1 cellular context compared by ENCODE assay signal in the genomic region with DNA sequence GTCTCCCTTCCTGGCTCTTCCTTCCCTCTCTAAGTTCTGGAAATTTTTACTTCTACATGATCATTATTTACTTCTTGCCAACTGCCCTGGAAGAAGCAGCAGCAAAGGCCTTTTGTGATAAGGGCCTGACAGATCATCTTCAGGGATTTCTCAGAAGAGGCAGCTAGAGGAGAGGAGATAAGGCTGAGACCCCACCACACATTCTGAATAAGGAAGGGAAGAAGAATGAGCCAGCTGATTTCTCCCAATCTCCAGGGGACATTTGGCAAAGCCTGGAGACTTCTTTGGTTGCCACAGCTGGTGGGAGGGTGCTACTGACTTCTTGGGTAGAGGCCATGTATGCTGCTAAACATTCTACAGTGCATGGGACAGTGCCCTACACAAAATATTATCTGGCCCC.
TF ChIP-seq lines count a peak whose summit lies in the region.

No MANE protein-coding gene starts in this region.

TF ChIP-seq in K562, 482 proteins besides CTCF, POLR2A, EP300 and RAD21 (continued from another document and continues in another):
- TF ChIP-seq, protein P1, sequence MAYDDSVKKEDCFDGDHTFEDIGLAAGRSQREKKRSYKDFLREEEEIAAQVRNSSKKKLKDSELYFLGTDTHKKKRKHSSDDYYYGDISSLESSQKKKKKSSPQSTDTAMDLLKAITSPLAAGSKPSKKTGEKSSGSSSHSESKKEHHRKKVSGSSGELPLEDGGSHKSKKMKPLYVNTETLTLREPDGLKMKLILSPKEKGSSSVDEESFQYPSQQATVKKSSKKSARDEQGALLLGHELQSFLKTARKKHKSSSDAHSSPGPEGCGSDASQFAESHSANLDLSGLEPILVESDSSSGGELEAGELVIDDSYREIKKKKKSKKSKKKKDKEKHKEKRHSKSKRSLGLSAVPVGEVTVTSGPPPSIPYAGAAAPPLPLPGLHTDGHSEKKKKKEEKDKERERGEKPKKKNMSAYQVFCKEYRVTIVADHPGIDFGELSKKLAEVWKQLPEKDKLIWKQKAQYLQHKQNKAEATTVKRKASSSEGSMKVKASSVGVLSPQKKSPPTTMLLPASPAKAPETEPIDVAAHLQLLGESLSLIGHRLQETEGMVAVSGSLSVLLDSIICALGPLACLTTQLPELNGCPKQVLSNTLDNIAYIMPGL (CRISPR knock-in tag; IDR thresholded peaks at IDR 0.05), result no peak
- no peak for TF ChIP-seq ZNF23 (CRISPR knock-in tag; IDR thresholded peaks at IDR 0.05)
- TF ChIP-seq, protein P2, sequence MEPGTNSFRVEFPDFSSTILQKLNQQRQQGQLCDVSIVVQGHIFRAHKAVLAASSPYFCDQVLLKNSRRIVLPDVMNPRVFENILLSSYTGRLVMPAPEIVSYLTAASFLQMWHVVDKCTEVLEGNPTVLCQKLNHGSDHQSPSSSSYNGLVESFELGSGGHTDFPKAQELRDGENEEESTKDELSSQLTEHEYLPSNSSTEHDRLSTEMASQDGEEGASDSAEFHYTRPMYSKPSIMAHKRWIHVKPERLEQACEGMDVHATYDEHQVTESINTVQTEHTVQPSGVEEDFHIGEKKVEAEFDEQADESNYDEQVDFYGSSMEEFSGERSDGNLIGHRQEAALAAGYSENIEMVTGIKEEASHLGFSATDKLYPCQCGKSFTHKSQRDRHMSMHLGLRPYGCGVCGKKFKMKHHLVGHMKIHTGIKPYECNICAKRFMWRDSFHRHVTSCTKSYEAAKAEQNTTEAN (CRISPR knock-in tag; IDR thresholded peaks at IDR 0.05), result no peak
- TF ChIP-seq ATF3 (IDR thresholded peaks at IDR 0.05), result 0 out of 2 replicates have a peak, but pooled peaks have one; percentile 6
- TF ChIP-seq ATF3 (CRISPR knock-in tag; conservative IDR thresholded peaks at IDR 0.05), result no peak
- TF ChIP-seq HNRNPK (IDR thresholded peaks at IDR 0.05; ENCODE audit: low read depth, low read length, poor library complexity, severe bottlenecking), result no peak
- no peak for TF ChIP-seq MXI1 (IDR thresholded peaks at IDR 0.05; ENCODE audit: low read depth, low read length)
- no peak for TF ChIP-seq ZNF507 (tag; conservative IDR thresholded peaks at IDR 0.05)
- TF ChIP-seq, protein P3, sequence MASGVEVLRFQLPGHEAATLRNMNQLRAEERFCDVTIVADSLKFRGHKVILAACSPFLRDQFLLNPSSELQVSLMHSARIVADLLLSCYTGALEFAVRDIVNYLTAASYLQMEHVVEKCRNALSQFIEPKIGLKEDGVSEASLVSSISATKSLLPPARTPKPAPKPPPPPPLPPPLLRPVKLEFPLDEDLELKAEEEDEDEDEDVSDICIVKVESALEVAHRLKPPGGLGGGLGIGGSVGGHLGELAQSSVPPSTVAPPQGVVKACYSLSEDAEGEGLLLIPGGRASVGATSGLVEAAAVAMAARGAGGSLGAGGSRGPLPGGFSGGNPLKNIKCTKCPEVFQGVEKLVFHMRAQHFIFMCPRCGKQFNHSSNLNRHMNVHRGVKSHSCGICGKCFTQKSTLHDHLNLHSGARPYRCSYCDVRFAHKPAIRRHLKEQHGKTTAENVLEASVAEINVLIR (CRISPR knock-in tag; IDR thresholded peaks at IDR 0.05), result no peak
- TF ChIP-seq CREB1 (IDR thresholded peaks at IDR 0.05), result 0 out of 2 replicates have a peak, but pooled peaks have one; percentile 9
- no peak for TF ChIP-seq CREB1 (CRISPR knock-in tag; IDR thresholded peaks at IDR 0.05)
- no peak for TF ChIP-seq ZNF41 (CRISPR knock-in tag; conservative IDR thresholded peaks at IDR 0.05)
- no peak for TF ChIP-seq CHAMP1 (IDR thresholded peaks at IDR 0.05)
- TF ChIP-seq, protein P4, sequence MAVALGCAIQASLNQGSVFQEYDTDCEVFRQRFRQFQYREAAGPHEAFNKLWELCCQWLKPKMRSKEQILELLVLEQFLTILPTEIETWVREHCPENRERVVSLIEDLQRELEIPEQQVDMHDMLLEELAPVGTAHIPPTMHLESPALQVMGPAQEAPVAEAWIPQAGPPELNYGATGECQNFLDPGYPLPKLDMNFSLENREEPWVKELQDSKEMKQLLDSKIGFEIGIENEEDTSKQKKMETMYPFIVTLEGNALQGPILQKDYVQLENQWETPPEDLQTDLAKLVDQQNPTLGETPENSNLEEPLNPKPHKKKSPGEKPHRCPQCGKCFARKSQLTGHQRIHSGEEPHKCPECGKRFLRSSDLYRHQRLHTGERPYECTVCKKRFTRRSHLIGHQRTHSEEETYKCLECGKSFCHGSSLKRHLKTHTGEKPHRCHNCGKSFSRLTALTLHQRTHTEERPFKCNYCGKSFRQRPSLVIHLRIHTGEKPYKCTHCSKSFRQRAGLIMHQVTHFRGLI (CRISPR knock-in tag; IDR thresholded peaks at IDR 0.05), result 0 out of 2 replicates have a peak, but pooled peaks have one; percentile 21
- TF ChIP-seq MCM5 (IDR thresholded peaks at IDR 0.05; ENCODE audit: low read depth), result no peak
- TF ChIP-seq, protein P5, sequence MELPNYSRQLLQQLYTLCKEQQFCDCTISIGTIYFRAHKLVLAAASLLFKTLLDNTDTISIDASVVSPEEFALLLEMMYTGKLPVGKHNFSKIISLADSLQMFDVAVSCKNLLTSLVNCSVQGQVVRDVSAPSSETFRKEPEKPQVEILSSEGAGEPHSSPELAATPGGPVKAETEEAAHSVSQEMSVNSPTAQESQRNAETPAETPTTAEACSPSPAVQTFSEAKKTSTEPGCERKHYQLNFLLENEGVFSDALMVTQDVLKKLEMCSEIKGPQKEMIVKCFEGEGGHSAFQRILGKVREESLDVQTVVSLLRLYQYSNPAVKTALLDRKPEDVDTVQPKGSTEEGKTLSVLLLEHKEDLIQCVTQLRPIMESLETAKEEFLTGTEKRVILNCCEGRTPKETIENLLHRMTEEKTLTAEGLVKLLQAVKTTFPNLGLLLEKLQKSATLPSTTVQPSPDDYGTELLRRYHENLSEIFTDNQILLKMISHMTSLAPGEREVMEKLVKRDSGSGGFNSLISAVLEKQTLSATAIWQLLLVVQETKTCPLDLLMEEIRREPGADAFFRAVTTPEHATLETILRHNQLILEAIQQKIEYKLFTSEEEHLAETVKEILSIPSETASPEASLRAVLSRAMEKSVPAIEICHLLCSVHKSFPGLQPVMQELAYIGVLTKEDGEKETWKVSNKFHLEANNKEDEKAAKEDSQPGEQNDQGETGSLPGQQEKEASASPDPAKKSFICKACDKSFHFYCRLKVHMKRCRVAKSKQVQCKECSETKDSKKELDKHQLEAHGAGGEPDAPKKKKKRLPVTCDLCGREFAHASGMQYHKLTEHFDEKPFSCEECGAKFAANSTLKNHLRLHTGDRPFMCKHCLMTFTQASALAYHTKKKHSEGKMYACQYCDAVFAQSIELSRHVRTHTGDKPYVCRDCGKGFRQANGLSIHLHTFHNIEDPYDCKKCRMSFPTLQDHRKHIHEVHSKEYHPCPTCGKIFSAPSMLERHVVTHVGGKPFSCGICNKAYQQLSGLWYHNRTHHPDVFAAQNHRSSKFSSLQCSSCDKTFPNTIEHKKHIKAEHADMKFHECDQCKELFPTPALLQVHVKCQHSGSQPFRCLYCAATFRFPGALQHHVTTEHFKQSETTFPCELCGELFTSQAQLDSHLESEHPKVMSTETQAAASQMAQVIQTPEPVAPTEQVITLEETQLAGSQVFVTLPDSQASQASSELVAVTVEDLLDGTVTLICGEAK (IDR thresholded peaks at IDR 0.05), result no peak
- TF ChIP-seq, protein P5 (CRISPR knock-in tag; IDR thresholded peaks at IDR 0.05), result no peak
- TF ChIP-seq, protein P6, sequence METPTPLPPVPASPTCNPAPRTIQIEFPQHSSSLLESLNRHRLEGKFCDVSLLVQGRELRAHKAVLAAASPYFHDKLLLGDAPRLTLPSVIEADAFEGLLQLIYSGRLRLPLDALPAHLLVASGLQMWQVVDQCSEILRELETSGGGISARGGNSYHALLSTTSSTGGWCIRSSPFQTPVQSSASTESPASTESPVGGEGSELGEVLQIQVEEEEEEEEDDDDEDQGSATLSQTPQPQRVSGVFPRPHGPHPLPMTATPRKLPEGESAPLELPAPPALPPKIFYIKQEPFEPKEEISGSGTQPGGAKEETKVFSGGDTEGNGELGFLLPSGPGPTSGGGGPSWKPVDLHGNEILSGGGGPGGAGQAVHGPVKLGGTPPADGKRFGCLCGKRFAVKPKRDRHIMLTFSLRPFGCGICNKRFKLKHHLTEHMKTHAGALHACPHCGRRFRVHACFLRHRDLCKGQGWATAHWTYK (CRISPR knock-in tag; IDR thresholded peaks at IDR 0.05), result 0 out of 2 replicates have a peak, but pooled peaks have one; percentile 37
- no peak for TF ChIP-seq TFE3 (CRISPR knock-in tag; IDR thresholded peaks at IDR 0.05)
- TF ChIP-seq JUNB (CRISPR knock-in tag; conservative IDR thresholded peaks at IDR 0.05), result no peak
- TF ChIP-seq, protein P7, sequence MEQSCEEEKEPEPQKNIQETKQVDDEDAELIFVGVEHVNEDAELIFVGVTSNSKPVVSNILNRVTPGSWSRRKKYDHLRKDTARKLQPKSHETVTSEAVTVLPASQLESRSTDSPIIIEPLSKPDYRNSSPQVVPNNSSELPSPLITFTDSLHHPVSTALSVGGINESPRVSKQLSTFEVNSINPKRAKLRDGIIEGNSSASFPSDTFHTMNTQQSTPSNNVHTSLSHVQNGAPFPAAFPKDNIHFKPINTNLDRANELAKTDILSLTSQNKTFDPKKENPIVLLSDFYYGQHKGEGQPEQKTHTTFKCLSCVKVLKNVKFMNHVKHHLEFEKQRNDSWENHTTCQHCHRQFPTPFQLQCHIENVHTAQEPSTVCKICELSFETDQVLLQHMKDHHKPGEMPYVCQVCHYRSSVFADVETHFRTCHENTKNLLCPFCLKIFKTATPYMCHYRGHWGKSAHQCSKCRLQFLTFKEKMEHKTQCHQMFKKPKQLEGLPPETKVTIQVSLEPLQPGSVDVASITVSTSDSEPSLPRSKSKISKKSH (CRISPR knock-in tag; IDR thresholded peaks at IDR 0.05), result no peak
- no peak for TF ChIP-seq E2F3 (CRISPR knock-in tag; IDR thresholded peaks at IDR 0.05)
- TF ChIP-seq NFATC3 (IDR thresholded peaks at IDR 0.05), result no peak
- no peak; the same call in 1 of the 2 replicates for TF ChIP-seq VEZF1 (CRISPR knock-in tag; IDR thresholded peaks at IDR 0.05)
- TF ChIP-seq HDAC8 (tag; IDR thresholded peaks at IDR 0.05), result no peak
- peak; percentile 89 for TF ChIP-seq TCF3 (CRISPR knock-in tag; IDR thresholded peaks at IDR 0.05)
